ENCODE assay signal across 8 cellular contexts in genomic region chr14:24441485-24441884, GRCh38. TPM values are rescaled to one million over a fixed set of nuclear protein-coding genes. Genes with fewer than 3 reads are reported as not detected.
DNase-seq lines count a peak whose midpoint lies in the region; ATAC-seq and TF ChIP-seq lines count a peak whose summit lies in the region.

No MANE protein-coding gene starts in this region.

- H3K9me3 Mint-ChIP-seq in stimulated activated naive CD8-positive, alpha-beta T cell treated with anti-CD3 and anti-CD28 coated beads, Interleukin-15, Interleukin-2, amounts not matched to agents 100 ng/mL and 50 ng/mL, for 24 hours, result no peaks in the 10 kb centered on the region
- peaks cover 4% of the 10 kb centered on the region for H3K9me3 Mint-ChIP-seq in mesothelial cell of epicardium

- H3K4me1 ChIP-seq in vagina, result peaks cover 42% of the 10 kb centered on the region

- H3K27ac ChIP-seq in brain microvascular endothelial cell (peak overlapping the region; percentile 98), vagina (peak overlapping the region; percentile 97)

- no peaks in the 10 kb centered on the region for H3K27me3 Mint-ChIP-seq in stimulated activated naive CD8-positive, alpha-beta T cell treated with anti-CD3 and anti-CD28 coated beads, Interleukin-15, Interleukin-2, amounts not matched to agents 100 ng/mL and 50 ng/mL, for 24 hours
- no peaks in the 10 kb centered on the region for H3K27me3 Mint-ChIP-seq in mesothelial cell of epicardium (ENCODE audit: low read depth)

- in situ Hi-C loops in brain microvascular endothelial cell (cut with HindIII; ENCODE audit: low pct_ligation_motif_present, low sequenced_read_pairs), result no loop called here

- peaks cover 49% of the 10 kb centered on the region for H3K36me3 Mint-ChIP-seq in stimulated activated naive CD8-positive, alpha-beta T cell treated with anti-CD3 and anti-CD28 coated beads, Interleukin-15, Interleukin-2, amounts not matched to agents 100 ng/mL and 50 ng/mL, for 24 hours (ENCODE audit: low read depth)
- peaks cover 27% of the 10 kb centered on the region for H3K36me3 Mint-ChIP-seq in mesothelial cell of epicardium

- no peaks in the 10 kb centered on the region for H3K9me3 ChIP-seq in vagina

- H3K4me3 ChIP-seq in brain microvascular endothelial cell (ENCODE audit: low read depth, low read length), result peak overlapping the region; percentile 81
- H3K4me3 ChIP-seq in vagina, result peak overlapping the region; percentile 63 to 67

- ATAC-seq in stimulated activated naive CD8-positive, alpha-beta T cell treated with anti-CD3 and anti-CD28 coated beads, Interleukin-15, Interleukin-2, amounts not matched to agents 100 U/mL and 50 U/mL, for 24 hours, result no peak
- no peak for ATAC-seq in GM19397 (IDR thresholded peaks at IDR 0.05; ENCODE audit: unreplicated experiment)

- no peak for DNase-seq in stimulated activated naive CD8-positive, alpha-beta T cell treated with anti-CD3 and anti-CD28 coated beads, Interleukin-15, Interleukin-2, amounts not matched to agents 100 U/mL and 50 U/mL, for 24 hours
- DNase-seq in brain microvascular endothelial cell, result no peak
- no peak for DNase-seq in mesothelial cell of epicardium (ENCODE audit: low spot score in 2 of 2, unreplicated experiment in 2 of 2)
- DNase-seq in vagina (ENCODE audit: extremely low spot score in 2 of 2), result peak in 1 of 2 donors; percentile 79
- no peak for DNase-seq in NCI-H1436 (lab: John Stamatoyannopoulos, UW)
- DNase-seq in iPS-NIHi7 (ENCODE audit: extremely low spot score), result no peak

- TF ChIP-seq POLR2A in vagina (IDR thresholded peaks at IDR 0.05), result no peak

- TF ChIP-seq CTCF in brain microvascular endothelial cell (IDR thresholded peaks at IDR 0.05; ENCODE audit: low read depth, low read length, missing control alignments), result no peak
- TF ChIP-seq CTCF in mesothelial cell of epicardium (IDR thresholded peaks at IDR 0.05; ENCODE audit: unreplicated experiment), result no peak
- no peak for TF ChIP-seq CTCF in vagina (IDR thresholded peaks at IDR 0.05)

- H3K4me3 Mint-ChIP-seq in stimulated activated naive CD8-positive, alpha-beta T cell treated with anti-CD3 and anti-CD28 coated beads, Interleukin-15, Interleukin-2, amounts not matched to agents 100 ng/mL and 50 ng/mL, for 24 hours, result peak overlapping the region; percentile 93
- H3K4me3 Mint-ChIP-seq in mesothelial cell of epicardium, result peak overlapping the region; percentile 88

- peaks cover 61% of the 10 kb centered on the region for H3K4me1 Mint-ChIP-seq in stimulated activated naive CD8-positive, alpha-beta T cell treated with anti-CD3 and anti-CD28 coated beads, Interleukin-15, Interleukin-2, amounts not matched to agents 100 ng/mL and 50 ng/mL, for 24 hours (ENCODE audit: low read depth)
- peaks cover 17% of the 10 kb centered on the region for H3K4me1 Mint-ChIP-seq in mesothelial cell of epicardium

- H3K27me3 ChIP-seq in brain microvascular endothelial cell (replicated peaks) (no peaks in the 10 kb centered on the region), vagina (no peaks in the 10 kb centered on the region)

- H3K36me3 ChIP-seq in brain microvascular endothelial cell (replicated peaks) (peaks cover 41% of the 10 kb centered on the region), vagina (peaks cover 0 to 37% of the 10 kb centered on the region in 2 donors)

- intact Hi-C loops in vagina (cut with DNase I), result no loop called here

- peak overlapping the region; percentile 98 for H3K27ac Mint-ChIP-seq in stimulated activated naive CD8-positive, alpha-beta T cell treated with anti-CD3 and anti-CD28 coated beads, Interleukin-15, Interleukin-2, amounts not matched to agents 100 ng/mL and 50 ng/mL, for 24 hours
- peak overlapping the region; percentile 96 for H3K27ac Mint-ChIP-seq in mesothelial cell of epicardium

RNA-seq across cellular contexts. Expression of gene SDR39U1, which starts 1.1 kb away (rescaled TPM):
- total RNA-seq in mesothelial cell of epicardium (56.7 to 69.3 TPM (median 64.2 TPM) in 3 replicates), vagina (43.2 TPM)

RNA-seq across cellular contexts. Expression of gene KHNYN, which starts 11.7 kb away (rescaled TPM):
- total RNA-seq in mesothelial cell of epicardium (89.2 to 92.2 TPM (median 89.3 TPM) in 3 replicates), vagina (41.7 TPM)

RNA-seq across cellular contexts. Expression of gene CBLN3, which starts 12.0 kb away (rescaled TPM):
- total RNA-seq in mesothelial cell of epicardium (3.9 to 5.5 TPM (median 4.8 TPM) in 3 replicates), vagina (1.7 TPM)

RNA-seq across cellular contexts. Expression of gene NYNRIN, which starts 42.7 kb away (rescaled TPM):
- total RNA-seq in mesothelial cell of epicardium (171 to 173 TPM (median 173 TPM) in 3 replicates), vagina (14.7 TPM)
